ENCODE assay signal across 1 cellular context in the genomic region with DNA sequence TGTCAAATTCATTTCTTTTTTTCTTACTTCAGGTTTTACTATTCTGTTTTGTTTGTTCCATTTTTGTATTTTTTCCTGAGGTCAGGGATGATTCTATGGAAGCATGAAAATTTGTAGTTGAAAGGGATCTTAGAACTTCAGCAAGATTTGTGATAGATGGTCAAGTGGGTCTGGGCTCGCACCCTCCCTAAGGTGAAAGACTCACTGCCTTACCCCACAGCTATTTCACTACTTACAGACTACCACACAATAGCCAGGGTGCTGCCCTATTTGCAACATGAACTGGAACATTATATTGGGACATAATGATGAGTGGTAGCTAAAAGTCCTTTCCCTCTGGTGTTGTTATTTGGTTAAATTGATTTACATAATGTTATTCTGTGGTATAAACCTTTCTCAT.
TF ChIP-seq lines count a peak whose summit lies in the region.

No MANE protein-coding gene starts in this region.

TF ChIP-seq in H1, 55 proteins besides CTCF, POLR2A, EP300 and RAD21:
- TF ChIP-seq KDM1A (IDR thresholded peaks at IDR 0.05; ENCODE audit: borderline replicate concordance, low read length) (no peak), CHD7 (IDR thresholded peaks at IDR 0.05; ENCODE audit: insufficient replicate concordance, low read length) (peak; percentile 6)
TF ChIP-seq in H1: peak in this region for 1.
